In genomic region chr2:231189571-231190495, GRCh38 we compare ENCODE assay signal across 12 cellular contexts. TPM values are rescaled to one million over a fixed set of nuclear protein-coding genes. Genes with fewer than 3 reads are reported as not detected.
DNase-seq lines count a peak whose midpoint lies in the region; ATAC-seq, FAIRE-seq and TF ChIP-seq lines count a peak whose summit lies in the region.
"Had no signal": no experiment of that assay in that cellular context is flagged by ENCODE, and none has a peak within 500 bp of the region (broad histone marks: within the 10 kb centered on the region; RNA-seq: fewer than 3 reads in every experiment).

No MANE protein-coding gene starts in this region.

- no peaks in the 10 kb centered on the region for H4K20me1 ChIP-seq in astrocyte (ENCODE audit: insufficient read depth, low read length)

- no peak for TF ChIP-seq CTCF in astrocyte (IDR thresholded peaks at IDR 0.05; ENCODE audit: insufficient read depth, low read depth, low read length)
- TF ChIP-seq CTCF in omental fat pad (IDR thresholded peaks at IDR 0.05) = no peak

- no peaks in the 10 kb centered on the region for H3K36me3 Mint-ChIP-seq in astrocyte (ENCODE audit: low read depth, unreplicated experiment)

- no peak for FAIRE-seq in astrocyte (lab: Jason Lieb, UNC)
- FAIRE-seq: GM18507 had no signal

- H3K9ac ChIP-seq in astrocyte (ENCODE audit: low read length) = peak overlapping the region; percentile 66
- H3K9ac ChIP-seq: SK-N-SH had no signal

- peaks cover 12% of the 10 kb centered on the region for H3K27me3 Mint-ChIP-seq in astrocyte (ENCODE audit: low read depth, unreplicated experiment)

- H3K27me3 ChIP-seq in ACC112 (ENCODE audit: insufficient read depth, low read length) (no peaks in the 10 kb centered on the region), astrocyte (ENCODE audit: insufficient read depth, low read length) (no peaks in the 10 kb centered on the region)
- H3K27me3 ChIP-seq: MG63 had no signal

- no peak overlapping the region for H3K27ac Mint-ChIP-seq in astrocyte (ENCODE audit: unreplicated experiment)
- H3K27ac Mint-ChIP-seq: B cell had no signal

- no peak overlapping the region for H3K4me3 Mint-ChIP-seq in astrocyte (ENCODE audit: unreplicated experiment)
- H3K4me3 Mint-ChIP-seq: B cell had no signal

- no peaks in the 10 kb centered on the region for H3K36me3 ChIP-seq in ACC112 (ENCODE audit: insufficient read depth, low read length)
- no peaks in the 10 kb centered on the region for H3K36me3 ChIP-seq in astrocyte (ENCODE audit: insufficient read depth, low read length)
- H3K36me3 ChIP-seq: MG63 had no signal

- H3K27ac ChIP-seq in ACC112 (ENCODE audit: low read depth, low read length) = peak overlapping the region; percentile 69
- H3K27ac ChIP-seq in astrocyte (ENCODE audit: low read depth, low read length) = peak overlapping the region; percentile 55

- peak; percentile 57 to 73 for ATAC-seq in left cardiac atrium
- ATAC-seq in omental fat pad (ENCODE audit: low FRiP score) = peak; percentile 46

- no peaks in the 10 kb centered on the region for H3K9me3 Mint-ChIP-seq in astrocyte (ENCODE audit: unreplicated experiment)

- H3K79me2 ChIP-seq in ACC112 (ENCODE audit: control insufficient read depth, insufficient read depth, low read length, unreplicated experiment) (no peaks in the 10 kb centered on the region), astrocyte (ENCODE audit: insufficient read depth, low read length) (no peaks in the 10 kb centered on the region)

- intact Hi-C loops in left cardiac atrium (cut with DNase I) = loop anchor here (5.0 to 10.0 kb wide), 2 partner anchors 83 to 85 kb away; no protein-coding TSS in a partner anchor

- peak overlapping the region; percentile 92 for H2AFZ ChIP-seq in ACC112 (ENCODE audit: low read length, unreplicated experiment)
- peak overlapping the region; percentile 73 for H2AFZ ChIP-seq in astrocyte (ENCODE audit: low read depth, low read length)

- peak overlapping the region; percentile 79 for H3K4me2 ChIP-seq in astrocyte (ENCODE audit: low read length)
- H3K4me2 ChIP-seq: SK-N-SH had no signal

- H3K4me3 ChIP-seq in ACC112 (ENCODE audit: low read depth, low read length) (peak overlapping the region; percentile 62), astrocyte (ENCODE audit: insufficient read depth, low read depth, low read length) (no peak overlapping the region)
- H3K4me3 ChIP-seq: MG63 had no signal

- H3K4me1 ChIP-seq in ACC112 (ENCODE audit: control insufficient read depth, insufficient read depth, low read length, unreplicated experiment) (peaks cover 35% of the 10 kb centered on the region), astrocyte (ENCODE audit: insufficient read depth, low read length) (peaks cover 17% of the 10 kb centered on the region)

- H3K4me1 Mint-ChIP-seq in astrocyte (ENCODE audit: low read depth, unreplicated experiment) = peaks cover 11% of the 10 kb centered on the region

- DNase-seq in astrocyte (ENCODE audit: low read depth) (no peak), left cardiac atrium (peak; percentile 81), omental fat pad (ENCODE audit: low spot score) (no peak), NCI-H510A treated with DMSO at 0.1 percent for 48 hours (lab: John Stamatoyannopoulos, UW) (no peak)
- DNase-seq in stimulated activated naive CD4-positive, alpha-beta T cell (lab: John Stamatoyannopoulos, UW) = no peak
- DNase-seq in stimulated activated CD4-positive, alpha-beta T cell treated with anti-CD3 and anti-CD28 coated beads, Interleukin-4, amount 100 ng/mL, for 4 hours = no peak
- DNase-seq in central memory CD4-positive, alpha-beta T cell = no peak
- DNase-seq: MG63, SK-N-SH had no signal

- H3K9me3 ChIP-seq in astrocyte (ENCODE audit: insufficient read depth, low read depth, low read length) = no peaks in the 10 kb centered on the region
- H3K9me3 ChIP-seq: MG63, SK-N-SH had no signal

RNA-seq across cellular contexts. Expression of gene ARMC9, which starts 8.6 kb away (rescaled TPM):
- total RNA-seq in astrocyte (42.7 and 52.4 TPM in 2 replicates), left cardiac atrium (1 to 10 TPM; 3.0 to 5.9 TPM), omental fat pad (10 to 100 TPM in 1 of 4 donors, 1 to 10 TPM in 3; 2.8 to 15.9 (median 6.6) TPM)
